ENCODE assay signal across 2 cellular contexts in genomic region chr2:21658269-21658668, GRCh38.
TF ChIP-seq lines count a peak whose summit lies in the region.

No MANE protein-coding gene starts in this region.

TF ChIP-seq in GM23338, 12 proteins besides CTCF, POLR2A, EP300 and RAD21:
- TF ChIP-seq CREB1 (CRISPR knock-in tag; IDR thresholded peaks at IDR 0.05; ENCODE audit: low read depth) (no peak), EZH2phosphoT487 (IDR thresholded peaks at IDR 0.05; ENCODE audit: unreplicated experiment) (no peak)

TF ChIP-seq in H1, 55 proteins besides CTCF, POLR2A, EP300 and RAD21:
- no peak for TF ChIP-seq NRF1 (IDR thresholded peaks at IDR 0.05; ENCODE audit: low read depth, low read length)
- TF ChIP-seq MAX (IDR thresholded peaks at IDR 0.05) = no peak
- TF ChIP-seq ASH2L (IDR thresholded peaks at IDR 0.05; ENCODE audit: low read length) = no peak
- no peak for TF ChIP-seq SUZ12 (IDR thresholded peaks at IDR 0.05; ENCODE audit: low read length)
- TF ChIP-seq ATF2 (IDR thresholded peaks at IDR 0.05; ENCODE audit: low read length) = no peak
- TF ChIP-seq JUN (IDR thresholded peaks at IDR 0.05; ENCODE audit: low read depth, low read length) = no peak
- no peak for TF ChIP-seq POU5F1 (IDR thresholded peaks at IDR 0.05; ENCODE audit: low read depth, low read length)
- TF ChIP-seq TCF12 (IDR thresholded peaks at IDR 0.05; ENCODE audit: low read depth, low read length) = no peak
- TF ChIP-seq BCL11A (IDR thresholded peaks at IDR 0.05; ENCODE audit: low read depth in 2 of 2, low read length in 2 of 2) = no peak
- no peak for TF ChIP-seq SIN3A (conservative IDR thresholded peaks at IDR 0.05 in 1 of 2, IDR thresholded peaks at IDR 0.05 in 1 of 2; ENCODE audit: low read depth in 1 of 2, low read length in 2 of 2)
- no peak for TF ChIP-seq SP2 (IDR thresholded peaks at IDR 0.05; ENCODE audit: low read length)
- TF ChIP-seq TAF7 (optimal IDR thresholded peaks at IDR 0.05; ENCODE audit: borderline replicate concordance, low read depth, low read length) = no peak
- TF ChIP-seq TEAD4 (IDR thresholded peaks at IDR 0.05; ENCODE audit: low read depth, low read length) = no peak
- no peak for TF ChIP-seq USF2 (IDR thresholded peaks at IDR 0.05; ENCODE audit: low read length)
- no peak for TF ChIP-seq SP1 (IDR thresholded peaks at IDR 0.05; ENCODE audit: low read depth, low read length)
